8 cellular contexts compared by ENCODE assay signal in genomic region chr17:6269474-6269873, GRCh38.
DNase-seq lines count a peak whose midpoint lies in the region; ATAC-seq, FAIRE-seq and TF ChIP-seq lines count a peak whose summit lies in the region.

No MANE protein-coding gene starts in this region.

- H3K27ac ChIP-seq in upper lobe of left lung, result no peak overlapping the region

- H3K9me3 ChIP-seq in BE2C, result no peaks in the 10 kb centered on the region
- H3K9me3 ChIP-seq in upper lobe of left lung, result no peaks in the 10 kb centered on the region

- FAIRE-seq in urothelium cell line (lab: Jason Lieb, UNC), result no peak

- 9 to 12% methylated on average over 4 of the region's 4 CpGs for WGBS in upper lobe of left lung, 2 donors

- DNase-seq in stimulated activated CD4-positive, alpha-beta T cell treated with anti-CD3 and anti-CD28 coated beads, Interleukin-15, amount 100 ng/mL, for 24 hours, result peak; percentile 39
- DNase-seq in stimulated activated CD4-positive, alpha-beta T cell treated with anti-CD3 and anti-CD28 coated beads, Interleukin-4, amount 100 ng/mL, for 24 hours, result no peak
- DNase-seq in T1000 (lab: John Stamatoyannopoulos, UW), result peak; percentile 8
- DNase-seq in germinal center (ENCODE audit: low spot score), result peak; percentile 13
- DNase-seq in urothelium cell line (ENCODE audit: low spot score), result peak; percentile 56
- DNase-seq in BE2C, result no peak
- no peak for DNase-seq in upper lobe of left lung
- DNase-seq in SKM-1 treated with dmso at 0.1 percent for 144 hours (lab: John Stamatoyannopoulos, UW; ENCODE audit: unreplicated experiment), result no peak

- ATAC-seq in upper lobe of left lung (ENCODE audit: low FRiP score in 2 of 2), result no peak

- no peaks in the 10 kb centered on the region for H3K36me3 ChIP-seq in BE2C
- no peaks in the 10 kb centered on the region for H3K36me3 ChIP-seq in upper lobe of left lung

- H3K4me3 ChIP-seq in BE2C (ENCODE audit: low read depth, low read length) (no peak overlapping the region), upper lobe of left lung (no peak overlapping the region)

- TF ChIP-seq POLR2A in upper lobe of left lung (IDR thresholded peaks at IDR 0.05), result no peak

- H3K4me1 ChIP-seq in BE2C (no peaks in the 10 kb centered on the region), upper lobe of left lung (no peaks in the 10 kb centered on the region)

- TF ChIP-seq CTCF in BE2C (IDR thresholded peaks at IDR 0.05; ENCODE audit: low read depth, low read length) (no peak), upper lobe of left lung (IDR thresholded peaks at IDR 0.05) (no peak)

- no peak for TF ChIP-seq EP300 in upper lobe of left lung (IDR thresholded peaks at IDR 0.05)

- H3K27me3 ChIP-seq in BE2C, result no peaks in the 10 kb centered on the region
- H3K27me3 ChIP-seq in upper lobe of left lung, result no peaks in the 10 kb centered on the region

Comparison
In these comparisons a context has a peak if more than half of its experiments do, and no peak if none do; other contexts are left out.
1. DNase-seq: peak in stimulated activated CD4-positive, alpha-beta T cell treated with anti-CD3 and anti-CD28 coated beads, Interleukin-15, amount 100 ng/mL, for 24 hours (single experiment), T1000 (single experiment), germinal center (single experiment) and urothelium cell line (single experiment); none in stimulated activated CD4-positive, alpha-beta T cell treated with anti-CD3 and anti-CD28 coated beads, Interleukin-4, amount 100 ng/mL, for 24 hours (single experiment), BE2C (single experiment), upper lobe of left lung (0 of 2) and SKM-1 treated with dmso at 0.1 percent for 144 hours (single experiment).